1 cellular context compared by ENCODE assay signal in the genomic region with DNA sequence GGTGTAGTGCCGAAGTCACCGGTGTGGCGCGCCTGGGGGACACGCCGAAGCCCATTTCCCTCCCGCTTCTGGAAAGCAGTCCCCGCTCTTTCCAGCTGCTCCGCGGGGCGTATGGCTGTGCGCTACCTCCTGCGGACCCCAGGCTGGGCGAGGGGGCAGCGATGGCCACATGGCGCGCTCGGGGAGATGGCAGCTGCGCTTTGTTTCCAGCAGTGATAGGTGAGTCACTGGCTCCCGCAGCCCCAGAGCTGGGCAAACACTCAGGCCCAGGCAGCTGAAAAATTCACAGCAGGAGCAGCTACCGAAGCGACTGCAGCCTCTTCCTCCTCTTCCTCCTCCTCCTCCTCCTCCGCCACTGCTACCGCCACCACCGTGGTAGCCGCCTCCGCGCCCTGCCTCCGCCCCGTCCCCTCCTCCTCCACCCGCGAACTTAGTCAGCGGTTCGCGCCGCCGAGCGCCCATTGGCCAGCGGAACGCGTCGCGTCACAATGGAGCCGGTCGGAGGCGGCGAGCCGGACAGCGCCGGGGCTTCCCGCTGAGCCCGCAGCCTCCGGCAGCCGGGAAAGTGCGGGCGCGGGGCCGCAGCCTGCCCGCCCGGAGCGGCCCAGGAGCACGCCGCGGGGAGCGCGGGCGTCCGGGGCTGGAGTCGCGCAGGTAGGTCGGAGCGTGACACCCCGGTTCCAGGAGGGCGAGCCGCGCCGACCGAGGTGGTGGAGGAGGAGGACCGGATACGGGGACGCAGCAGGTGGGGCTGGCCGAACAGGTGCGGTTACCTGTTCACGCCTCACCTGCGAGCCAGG.
A peak's percentile ranks its signal among the peaks of the same experiment; 100 is the strongest.
TF ChIP-seq lines count a peak whose summit lies in the region.

Gene LRRC8B (plus strand): TSS at position 461 of the 800 bp plus-strand sequence. CDS start 57,822 bp downstream, outside the sequence.

TF ChIP-seq in HepG2, 621 proteins besides CTCF, POLR2A, EP300 and RAD21 (continued from another document and continues in another):
- TF ChIP-seq ZHX2 (IDR thresholded peaks at IDR 0.05; ENCODE audit: low read depth) (peak; percentile 58; the same call in 1 of the 2 replicates), ZHX2 (CRISPR knock-in tag; IDR thresholded peaks at IDR 0.05; ENCODE audit: borderline replicate concordance) (no peak), RFXANK (CRISPR knock-in tag; IDR thresholded peaks at IDR 0.05) (no peak), ZBTB38 (CRISPR knock-in tag; IDR thresholded peaks at IDR 0.05) (peak; percentile 78), ZNF777 (CRISPR knock-in tag; IDR thresholded peaks at IDR 0.05) (peak; percentile 51; the same call in 1 of the 2 replicates), ZNF292 (CRISPR knock-in tag; IDR thresholded peaks at IDR 0.05; ENCODE audit: borderline replicate concordance, low read depth) (peak; percentile 74), POLR2AphosphoS5 (IDR thresholded peaks at IDR 0.05; ENCODE audit: low read depth, low read length) (peak; percentile 69; the same call in 1 of the 2 replicates), ZNF792 (CRISPR knock-in tag; IDR thresholded peaks at IDR 0.05) (peak; percentile 17; the same call in 1 of the 2 replicates), SAFB2 (CRISPR knock-in tag; IDR thresholded peaks at IDR 0.05; ENCODE audit: borderline replicate concordance, low read depth) (peak; percentile 49; the same call in 1 of the 2 replicates), AKNA (CRISPR knock-in tag; IDR thresholded peaks at IDR 0.05; ENCODE audit: borderline replicate concordance) (no peak), ZFP36L2 (CRISPR knock-in tag; IDR thresholded peaks at IDR 0.05) (0 out of 2 replicates have a peak, but pooled peaks have one; percentile 22), ZNF543 (CRISPR knock-in tag; IDR thresholded peaks at IDR 0.05) (peak; percentile 85; the same call in 1 of the 2 replicates), GLI4 (CRISPR knock-in tag; IDR thresholded peaks at IDR 0.05; ENCODE audit: borderline replicate concordance) (0 out of 2 replicates have a peak, but pooled peaks have one; percentile 5), IRX3 (CRISPR knock-in tag; IDR thresholded peaks at IDR 0.05; ENCODE audit: borderline replicate concordance, low read depth) (no peak), ISL2 (CRISPR knock-in tag; IDR thresholded peaks at IDR 0.05) (no peak), ZNF788 (CRISPR knock-in tag; IDR thresholded peaks at IDR 0.05; ENCODE audit: borderline replicate concordance) (peak; percentile 62; the same call in 1 of the 2 replicates), MAZ (IDR thresholded peaks at IDR 0.05; ENCODE audit: borderline replicate concordance, low read depth, low read length) (peak; percentile 46; the same call in 1 of the 2 replicates), MAZ (CRISPR knock-in tag; IDR thresholded peaks at IDR 0.05; ENCODE audit: low read depth) (0 out of 2 replicates have a peak, but pooled peaks have one; percentile 67), NR2C2 (CRISPR knock-in tag; IDR thresholded peaks at IDR 0.05; ENCODE audit: borderline replicate concordance) (0 out of 2 replicates have a peak, but pooled peaks have one; percentile 54), MTF2 (CRISPR knock-in tag; IDR thresholded peaks at IDR 0.05; ENCODE audit: borderline replicate concordance) (0 out of 2 replicates have a peak, but pooled peaks have one; percentile 57), TBP (CRISPR knock-in tag; IDR thresholded peaks at IDR 0.05) (no peak), ZNF672 (CRISPR knock-in tag; IDR thresholded peaks at IDR 0.05) (0 out of 2 replicates have a peak, but pooled peaks have one; percentile 20), ZNF737 (CRISPR knock-in tag; IDR thresholded peaks at IDR 0.05; ENCODE audit: borderline replicate concordance) (peak; percentile 86; the same call in 1 of the 2 replicates), ZNF549 (CRISPR knock-in tag; IDR thresholded peaks at IDR 0.05) (no peak), SP2 (CRISPR knock-in tag; IDR thresholded peaks at IDR 0.05) (0 out of 2 replicates have a peak, but pooled peaks have one; percentile 9), ZNF691 (CRISPR knock-in tag; IDR thresholded peaks at IDR 0.05; ENCODE audit: borderline replicate concordance, low read depth) (peak; percentile 73; the same call in 1 of the 2 replicates), SMAD3 (CRISPR knock-in tag; IDR thresholded peaks at IDR 0.05) (0 out of 2 replicates have a peak, but pooled peaks have one; percentile 44)
- TF ChIP-seq, protein P1, sequence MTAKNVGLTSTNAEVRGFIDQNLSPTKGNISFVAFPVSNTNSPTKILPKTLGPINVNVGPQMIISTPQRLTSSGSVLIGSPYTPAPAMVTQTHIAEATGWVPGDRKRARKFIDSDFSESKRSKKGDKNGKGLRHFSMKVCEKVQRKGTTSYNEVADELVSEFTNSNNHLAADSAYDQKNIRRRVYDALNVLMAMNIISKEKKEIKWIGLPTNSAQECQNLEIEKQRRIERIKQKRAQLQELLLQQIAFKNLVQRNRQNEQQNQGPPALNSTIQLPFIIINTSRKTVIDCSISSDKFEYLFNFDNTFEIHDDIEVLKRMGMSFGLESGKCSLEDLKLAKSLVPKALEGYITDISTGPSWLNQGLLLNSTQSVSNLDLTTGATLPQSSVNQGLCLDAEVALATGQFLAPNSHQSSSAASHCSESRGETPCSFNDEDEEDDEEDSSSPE (CRISPR knock-in tag; IDR thresholded peaks at IDR 0.05): peak; percentile 59
- TF ChIP-seq, protein P2, sequence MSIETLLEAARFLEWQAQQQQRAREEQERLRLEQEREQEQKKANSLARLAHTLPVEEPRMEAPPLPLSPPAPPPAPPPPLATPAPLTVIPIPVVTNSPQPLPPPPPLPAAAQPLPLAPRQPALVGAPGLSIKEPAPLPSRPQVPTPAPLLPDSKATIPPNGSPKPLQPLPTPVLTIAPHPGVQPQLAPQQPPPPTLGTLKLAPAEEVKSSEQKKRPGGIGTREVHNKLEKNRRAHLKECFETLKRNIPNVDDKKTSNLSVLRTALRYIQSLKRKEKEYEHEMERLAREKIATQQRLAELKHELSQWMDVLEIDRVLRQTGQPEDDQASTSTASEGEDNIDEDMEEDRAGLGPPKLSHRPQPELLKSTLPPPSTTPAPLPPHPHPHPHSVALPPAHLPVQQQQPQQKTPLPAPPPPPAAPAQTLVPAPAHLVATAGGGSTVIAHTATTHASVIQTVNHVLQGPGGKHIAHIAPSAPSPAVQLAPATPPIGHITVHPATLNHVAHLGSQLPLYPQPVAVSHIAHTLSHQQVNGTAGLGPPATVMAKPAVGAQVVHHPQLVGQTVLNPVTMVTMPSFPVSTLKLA (IDR thresholded peaks at IDR 0.05): no peak
- TF ChIP-seq, protein P3, sequence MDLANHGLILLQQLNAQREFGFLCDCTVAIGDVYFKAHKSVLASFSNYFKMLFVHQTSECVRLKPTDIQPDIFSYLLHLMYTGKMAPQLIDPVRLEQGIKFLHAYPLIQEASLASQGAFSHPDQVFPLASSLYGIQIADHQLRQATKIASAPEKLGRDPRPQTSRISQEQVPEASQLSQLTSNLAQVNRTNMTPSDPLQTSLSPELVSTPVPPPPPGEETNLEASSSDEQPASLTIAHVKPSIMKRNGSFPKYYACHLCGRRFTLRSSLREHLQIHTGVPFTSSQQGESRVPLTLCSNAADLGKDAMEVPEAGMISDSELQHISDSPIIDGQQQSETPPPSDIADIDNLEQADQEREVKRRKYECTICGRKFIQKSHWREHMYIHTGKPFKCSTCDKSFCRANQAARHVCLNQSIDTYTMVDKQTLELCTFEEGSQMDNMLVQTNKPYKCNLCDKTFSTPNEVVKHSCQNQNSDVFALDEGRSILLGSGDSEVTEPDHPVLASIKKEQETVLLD (CRISPR knock-in tag; IDR thresholded peaks at IDR 0.05; ENCODE audit: low read depth): peak; percentile 33; the same call in 1 of the 2 replicates
- TF ChIP-seq, protein P4, sequence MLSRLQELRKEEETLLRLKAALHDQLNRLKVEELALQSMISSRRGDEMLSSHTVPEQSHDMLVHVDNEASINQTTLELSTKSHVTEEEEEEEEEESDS (CRISPR knock-in tag; IDR thresholded peaks at IDR 0.05; ENCODE audit: borderline replicate concordance): 0 out of 2 replicates have a peak, but pooled peaks have one; percentile 68
- TF ChIP-seq, protein P5, sequence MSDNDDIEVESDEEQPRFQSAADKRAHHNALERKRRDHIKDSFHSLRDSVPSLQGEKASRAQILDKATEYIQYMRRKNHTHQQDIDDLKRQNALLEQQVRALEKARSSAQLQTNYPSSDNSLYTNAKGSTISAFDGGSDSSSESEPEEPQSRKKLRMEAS (IDR thresholded peaks at IDR 0.05): peak; percentile 78
